21 cellular contexts compared by ENCODE assay signal in genomic region chr15:70042553-70043214, GRCh38. TPM values are rescaled to one million over a fixed set of nuclear protein-coding genes. Genes with fewer than 3 reads are reported as not detected.
DNase-seq lines count a peak whose midpoint lies in the region; ATAC-seq, FAIRE-seq and TF ChIP-seq lines count a peak whose summit lies in the region.
"Had no signal": no experiment of that assay in that cellular context is flagged by ENCODE, and none has a peak within 500 bp of the region (broad histone marks: within the 10 kb centered on the region; RNA-seq: fewer than 3 reads in every experiment).

No MANE protein-coding gene starts in this region.

- H3K4me2 ChIP-seq in GM12878 (ENCODE audit: control insufficient read depth, insufficient read depth), result no peak overlapping the region
- H3K4me2 ChIP-seq: BLaER1 treated with 17β-estradiol and CSF1 and Interleukin-3, amounts not matched to agents 10 nM and 100 nM; PC-9 had no signal

- H3K9ac ChIP-seq in GM12878 (ENCODE audit: control insufficient read depth, insufficient read depth, low read length), result no peak overlapping the region
- H3K9ac ChIP-seq: BLaER1 treated with 17β-estradiol and CSF1 and Interleukin-3, amounts not matched to agents 10 nM and 100 nM had no signal

- no peak for ATAC-seq in activated naive CD8-positive, alpha-beta T cell treated with anti-CD3 and anti-CD28 coated beads, Interleukin-2, amount 10 ng/mL, durations not matched to agents 7 days and 5 days (ENCODE audit: low read depth)
- no peak for ATAC-seq in GM12878
- ATAC-seq: T-cell had no signal

- in situ Hi-C loops in GM12878 (cut with MboI), result no loop called here

- CTCF ChIA-PET in HEK293 (lab: Yijun Ruan, JAX) (interaction anchor here (1.0 to 1.4 kb wide), 2 partner anchors 10 to 567 kb away, joined by 4 to 5 read pairs; no protein-coding TSS in a partner anchor), GM12878 (lab: Yijun Ruan, JAX) (interaction anchor here (1.0 kb wide), 1 partner anchor 11 kb away, joined by 3 read pairs; no protein-coding TSS in a partner anchor)
- CTCF ChIA-PET in CD4-positive, alpha-beta memory T cell (lab: Charles Lee; ENCODE audit: partially characterized antibody), result interaction anchor here (2.0 kb wide), 1 partner anchor 13 kb away, joined by 7 read pairs; no protein-coding TSS in a partner anchor

- WGBS in GM12878 (ENCODE audit: insufficient coverage, insufficient replicate concordance, low lambda C conversion rate, missing lambda C conversion rate), result 97% methylated on average over 5 of the region's 5 CpGs

- H3K9me3 Mint-ChIP-seq in activated naive CD8-positive, alpha-beta T cell treated with anti-CD3 and anti-CD28 coated beads, Interleukin-2, amount 10 ng/mL, durations not matched to agents 7 days and 5 days, result peaks cover 3% of the 10 kb centered on the region
- no peaks in the 10 kb centered on the region for H3K9me3 Mint-ChIP-seq in activated naive CD8-positive, alpha-beta T cell treated with anti-CD3 and anti-CD28 coated beads for 36 hours
- peaks cover 0 to 6% (median 0%) of the 10 kb centered on the region in 8 donors for H3K9me3 Mint-ChIP-seq in CD4-positive, alpha-beta memory T cell
- H3K9me3 Mint-ChIP-seq: CD8-positive, alpha-beta memory T cell had no signal

- intact Hi-C loops in GM12878 (cut with micrococcal nuclease; ENCODE audit: unreplicated experiment), result no loop called here
- intact Hi-C loops in CD4-positive, alpha-beta memory T cell (cut with micrococcal nuclease), result no loop called here

- no peaks in the 10 kb centered on the region for H3K79me2 ChIP-seq in GM12878 (ENCODE audit: control insufficient read depth, insufficient read depth, low read length)

- peaks cover 23% of the 10 kb centered on the region for H3K36me3 Mint-ChIP-seq in activated naive CD8-positive, alpha-beta T cell treated with anti-CD3 and anti-CD28 coated beads, Interleukin-2, amount 10 ng/mL, durations not matched to agents 7 days and 5 days
- peaks cover 11% of the 10 kb centered on the region for H3K36me3 Mint-ChIP-seq in activated naive CD8-positive, alpha-beta T cell treated with anti-CD3 and anti-CD28 coated beads for 36 hours
- H3K36me3 Mint-ChIP-seq in CD4-positive, alpha-beta memory T cell, result peaks cover 12% of the 10 kb centered on the region in 2 donors

- POLR2A ChIA-PET in activated naive CD8-positive, alpha-beta T cell treated with anti-CD3 and anti-CD28 coated beads, Interleukin-2, amount 10 ng/mL, durations not matched to agents 7 days and 5 days (lab: Charles Lee), result no interaction called here
- POLR2A ChIA-PET in HEK293 (lab: Yijun Ruan, JAX) (no interaction called here), GM12878 (lab: Charles Lee) (no interaction called here)
- POLR2A ChIA-PET in CD4-positive, alpha-beta memory T cell (lab: Charles Lee; ENCODE audit: partially characterized antibody), result interaction anchor here (0.8 to 1.5 kb wide), 3 partner anchors 19 to 590 kb away, joined by 3 to 5 read pairs (median 3); partner anchors contain the start of genes RPLP1 and TLE3

- H3K36me3 ChIP-seq in HEK293 (ENCODE audit: control insufficient read depth in 2 of 2, insufficient read depth in 1 of 2, low read length in 2 of 2) (peaks cover 3 to 6% of the 10 kb centered on the region in 2 experiments; a peak in 1 of 3 replicates), GM12878 (ENCODE audit: control insufficient read depth in 2 of 2, insufficient read depth in 2 of 2, low read length in 1 of 2) (no peaks in the 10 kb centered on the region; a peak in 1 of 4 replicates)
- H3K36me3 ChIP-seq in CD4-positive, alpha-beta memory T cell (ENCODE audit: insufficient read depth, low read length), result no peaks in the 10 kb centered on the region

- no peak for TF ChIP-seq EP300 in GM12878 (IDR thresholded peaks at IDR 0.05; ENCODE audit: borderline replicate concordance in 1 of 2, control insufficient read depth in 1 of 2, low read depth in 2 of 2, low read length in 2 of 2)

- no peak for TF ChIP-seq POLR2A in GM12878 (IDR thresholded peaks at IDR 0.05; ENCODE audit: low read depth, low read length)

- no peaks in the 10 kb centered on the region for H3K9me3 ChIP-seq in HEK293 (ENCODE audit: control insufficient read depth, insufficient read depth, low read depth, low read length)
- H3K9me3 ChIP-seq in GM12878 (replicated peaks; ENCODE audit: control insufficient read depth, insufficient read depth, low read length), result no peaks in the 10 kb centered on the region; the same call in 2 of the 3 replicates
- H3K9me3 ChIP-seq in CD4-positive, alpha-beta memory T cell (ENCODE audit: control insufficient read depth in 1 of 2, low read length in 2 of 2), result no peaks in the 10 kb centered on the region
- H3K9me3 ChIP-seq: BLaER1 treated with 17β-estradiol and CSF1 and Interleukin-3, amounts not matched to agents 10 nM and 100 nM; SJSA1 had no signal

- no peak overlapping the region for H3K4me3 ChIP-seq in HEK293 (ENCODE audit: low read depth, low read length)
- no peak overlapping the region for H3K4me3 ChIP-seq in GM12878
- H3K4me3 ChIP-seq in CD4-positive, alpha-beta memory T cell (ENCODE audit: low read length in 2 of 2), result no peak overlapping the region
- H3K4me3 ChIP-seq: BLaER1 treated with 17β-estradiol and CSF1 and Interleukin-3, amounts not matched to agents 10 nM and 100 nM; PC-9; SJSA1 had no signal

- no TSS peak for BruUV-seq in GM12878 (replicated peaks; lab: Mats Ljungman, UMichigan)

- TF ChIP-seq CTCF in HEK293 (tag by site-specific recombination; IDR thresholded peaks at IDR 0.05), result no peak
- no peak for TF ChIP-seq CTCF in GM12878 (IDR thresholded peaks at IDR 0.05 in 2 of 3, conservative IDR thresholded peaks at IDR 0.05 in 1 of 3; ENCODE audit: control insufficient read depth in 2 of 3, extremely low read depth in 1 of 3, insufficient read depth in 1 of 3, low read depth in 3 of 3, low read length in 3 of 3)

- no peak overlapping the region for H2AFZ ChIP-seq in GM12878 (ENCODE audit: control insufficient read depth, low read depth, low read length)
- H2AFZ ChIP-seq: PC-9 had no signal

- H3K4me1 ChIP-seq in HEK293 (ENCODE audit: control insufficient read depth, insufficient read depth, low read length) (peaks cover 4% of the 10 kb centered on the region; the same call in 1 of the 2 replicates), GM12878 (ENCODE audit: control insufficient read depth, insufficient read depth, low read length) (peaks cover 6% of the 10 kb centered on the region; the same call in 1 of the 2 replicates)
- no peaks in the 10 kb centered on the region for H3K4me1 ChIP-seq in CD4-positive, alpha-beta memory T cell (ENCODE audit: insufficient read depth, low read length)
- H3K4me1 ChIP-seq: BLaER1 treated with 17β-estradiol and CSF1 and Interleukin-3, amounts not matched to agents 10 nM and 100 nM; SJSA1 had no signal

- H3K27ac ChIP-seq in HEK293 (ENCODE audit: extremely low read depth, low read depth, low read length), result no peak overlapping the region
- no peak overlapping the region for H3K27ac ChIP-seq in GM12878 (ENCODE audit: control insufficient read depth, insufficient read depth)
- no peak overlapping the region for H3K27ac ChIP-seq in CD4-positive, alpha-beta memory T cell (ENCODE audit: low read depth, low read length)
- H3K27ac ChIP-seq: BLaER1 treated with 17β-estradiol and CSF1 and Interleukin-3, amounts not matched to agents 10 nM and 100 nM; PC-9; SJSA1 had no signal

- H3K4me3 Mint-ChIP-seq in activated naive CD8-positive, alpha-beta T cell treated with anti-CD3 and anti-CD28 coated beads, Interleukin-2, amount 10 ng/mL, durations not matched to agents 7 days and 5 days, result no peak overlapping the region
- H3K4me3 Mint-ChIP-seq in activated naive CD8-positive, alpha-beta T cell treated with anti-CD3 and anti-CD28 coated beads for 36 hours, result no peak overlapping the region
- H3K4me3 Mint-ChIP-seq in CD4-positive, alpha-beta memory T cell, result no peak overlapping the region
- H3K4me3 Mint-ChIP-seq: CD8-positive, alpha-beta memory T cell; T-cell had no signal

- H3K27me3 Mint-ChIP-seq in activated naive CD8-positive, alpha-beta T cell treated with anti-CD3 and anti-CD28 coated beads, Interleukin-2, amount 10 ng/mL, durations not matched to agents 7 days and 5 days, result peaks cover 24% of the 10 kb centered on the region
- H3K27me3 Mint-ChIP-seq in activated naive CD8-positive, alpha-beta T cell treated with anti-CD3 and anti-CD28 coated beads for 36 hours, result no peaks in the 10 kb centered on the region
- H3K27me3 Mint-ChIP-seq in CD4-positive, alpha-beta memory T cell, result no peaks in the 10 kb centered on the region
- H3K27me3 Mint-ChIP-seq: T-cell had no signal

- H3K27ac Mint-ChIP-seq in activated naive CD8-positive, alpha-beta T cell treated with anti-CD3 and anti-CD28 coated beads, Interleukin-2, amount 10 ng/mL, durations not matched to agents 7 days and 5 days, result peak overlapping the region; percentile 18
- H3K27ac Mint-ChIP-seq in activated naive CD8-positive, alpha-beta T cell treated with anti-CD3 and anti-CD28 coated beads for 36 hours, result no peak overlapping the region
- H3K27ac Mint-ChIP-seq in CD4-positive, alpha-beta memory T cell, result no peak overlapping the region
- H3K27ac Mint-ChIP-seq: T-cell had no signal

- TF ChIP-seq RAD21 in GM12878 (IDR thresholded peaks at IDR 0.05; ENCODE audit: insufficient read depth, low read depth, low read length), result no peak

- peaks cover 1% of the 10 kb centered on the region for H3K4me1 Mint-ChIP-seq in activated naive CD8-positive, alpha-beta T cell treated with anti-CD3 and anti-CD28 coated beads, Interleukin-2, amount 10 ng/mL, durations not matched to agents 7 days and 5 days
- no peaks in the 10 kb centered on the region for H3K4me1 Mint-ChIP-seq in activated naive CD8-positive, alpha-beta T cell treated with anti-CD3 and anti-CD28 coated beads for 36 hours
- H3K4me1 Mint-ChIP-seq in CD4-positive, alpha-beta memory T cell, result peaks cover 0 to 6% (median 2%) of the 10 kb centered on the region in 4 donors
- H3K4me1 Mint-ChIP-seq: CD8-positive, alpha-beta memory T cell; T-cell had no signal

- DNase-seq in activated naive CD8-positive, alpha-beta T cell treated with anti-CD3 and anti-CD28 coated beads, Interleukin-2, amount 10 ng/mL, durations not matched to agents 7 days and 5 days, result no peak
- no peak for DNase-seq in activated naive CD8-positive, alpha-beta T cell treated with anti-CD3 and anti-CD28 coated beads for 36 hours
- DNase-seq in GM12878 (ENCODE audit: low read depth, low spot score) (no peak), urothelium cell line (ENCODE audit: low spot score) (no peak), NCI-H146 (lab: John Stamatoyannopoulos, UW) (no peak)
- no peak for DNase-seq in CD4-positive, alpha-beta memory T cell
- DNase-seq: DMS 273 treated with DMSO at 0.1 percent for 48 hours, DND-41, MV-4-11, NCI-H1105, NCI-H2029, NCI-H526 treated with DMSO at 0.1 percent for 48 hours, PC-9, Right ventricle myocardium superior, T-cell had no signal

- H3K27me3 ChIP-seq in GM12878 (replicated peaks in 1 of 2; ENCODE audit: control insufficient read depth in 2 of 2, insufficient read depth in 2 of 2, low read length in 1 of 2), result no peaks in the 10 kb centered on the region
- H3K27me3 ChIP-seq in CD4-positive, alpha-beta memory T cell (ENCODE audit: insufficient read depth, low read length), result no peaks in the 10 kb centered on the region
- H3K27me3 ChIP-seq: BLaER1 treated with 17β-estradiol and CSF1 and Interleukin-3, amounts not matched to agents 10 nM and 100 nM; SJSA1 had no signal

- SMC1A ChIA-PET in GM12878 (lab: Charles Lee; ENCODE audit: uncharacterized antibody, unreplicated experiment), result interaction anchor here (0.6 to 5.1 kb wide), 6 partner anchors 20 to 1370 kb away, joined by 3 to 17 read pairs (median 4); no protein-coding TSS in a partner anchor

- FAIRE-seq in GM12878 (lab: Jason Lieb, UNC) (no peak), urothelium cell line (lab: Jason Lieb, UNC) (peak; percentile 94)
- FAIRE-seq: GM18507, H54 had no signal

- H4K20me1 ChIP-seq in GM12878 (ENCODE audit: control insufficient read depth, insufficient read depth), result no peaks in the 10 kb centered on the region; the same call in 1 of the 2 replicates

- RAD21 ChIA-PET in GM12878 (lab: Charles Lee; ENCODE audit: unreplicated experiment), result interaction anchor here (1.6 to 1.9 kb wide), 2 partner anchors 35 to 51 kb away, joined by 3 to 4 read pairs; no protein-coding TSS in a partner anchor

RNA-seq across cellular contexts. Expression of gene TLE3, which starts 55.0 kb away (rescaled TPM):
- total RNA-seq in activated naive CD8-positive, alpha-beta T cell treated with anti-CD3 and anti-CD28 coated beads, Interleukin-2, amount 10 ng/mL, durations not matched to agents 7 days and 5 days, result 10 to 100 TPM; 80.5 to 87.9 TPM
- total RNA-seq in activated naive CD8-positive, alpha-beta T cell treated with anti-CD3 and anti-CD28 coated beads for 36 hours, result 10 to 100 TPM; 70.8 to 71.6 TPM
- total RNA-seq in GM12878 (2013; cell fraction: nucleolus; rRNA removed), result 56.1 and 56.3 TPM in 2 replicates
- 20.3 and 21.9 TPM in 2 replicates for total RNA-seq in GM12878 (2014; rRNA removed)
- total RNA-seq in GM12878 (2014; rRNA removed; fragmentation: Illumina TruSeq; extraction: Trizol), result 8.7 and 9.2 TPM in 2 replicates
- total RNA-seq in GM12878 (2021), result 56.3 and 65.5 TPM in 2 replicates
- polyA plus RNA-seq in GM12878 (2011; ENCODE audit: low read depth), result 34.4 TPM
- polyA plus RNA-seq in GM12878 (2011; rRNA removed), result 5.3 and 8.7 TPM in 2 replicates
- 12.5 and 15.1 TPM in 2 replicates for polyA plus RNA-seq in GM12878 (2011; cell fraction: cytosol; rRNA removed)
- polyA plus RNA-seq in GM12878 (2011; cell fraction: nucleus; rRNA removed), result 58.8 and 68.9 TPM in 2 replicates
- polyA plus RNA-seq in GM12878 (2012), result 27.1 and 45.9 TPM in 2 replicates
- polyA plus RNA-seq in GM12878 (2014; fragmentation: Illumina TruSeq; extraction: Trizol), result 4.6 and 9.7 TPM in 2 replicates
- polyA plus RNA-seq in GM12878 (2014; fragmentation: Nextera tagmentation; extraction: Ambion mirVana), result 1 to 10 TPM; 1.2 to 2.2 TPM
- 23.6 and 28.3 TPM in 2 replicates for polyA plus RNA-seq in GM12878 (2014; rRNA removed)
- polyA plus RNA-seq in GM12878 (2016; fragmentation: Nextera tagmentation; extraction: Ambion mirVana), result 10 to 100 TPM in 1 of 2 experiments, 1 to 10 TPM in 1; 9.6 to 10.0 TPM
- polyA minus RNA-seq in GM12878 (2011; rRNA and poly(A)+ RNA removed), result 35.7 and 39.9 TPM in 2 replicates
- 14.1 and 25.1 TPM in 2 replicates for polyA minus RNA-seq in GM12878 (2011; cell fraction: cytosol; rRNA and poly(A)+ RNA removed)
- polyA minus RNA-seq in GM12878 (2011; cell fraction: nucleus; rRNA and poly(A)+ RNA removed), result 34.3 and 66.5 TPM in 2 replicates
- 100 to 1,000 TPM; 118 to 121 TPM for total RNA-seq in CD4-positive, alpha-beta memory T cell
- polyA plus RNA-seq in CD4-positive, alpha-beta memory T cell, result 10 to 100 TPM in 1 of 2 donors, 1 to 10 TPM in 1; 3.6 to 22.1 TPM
